In the genomic region with DNA sequence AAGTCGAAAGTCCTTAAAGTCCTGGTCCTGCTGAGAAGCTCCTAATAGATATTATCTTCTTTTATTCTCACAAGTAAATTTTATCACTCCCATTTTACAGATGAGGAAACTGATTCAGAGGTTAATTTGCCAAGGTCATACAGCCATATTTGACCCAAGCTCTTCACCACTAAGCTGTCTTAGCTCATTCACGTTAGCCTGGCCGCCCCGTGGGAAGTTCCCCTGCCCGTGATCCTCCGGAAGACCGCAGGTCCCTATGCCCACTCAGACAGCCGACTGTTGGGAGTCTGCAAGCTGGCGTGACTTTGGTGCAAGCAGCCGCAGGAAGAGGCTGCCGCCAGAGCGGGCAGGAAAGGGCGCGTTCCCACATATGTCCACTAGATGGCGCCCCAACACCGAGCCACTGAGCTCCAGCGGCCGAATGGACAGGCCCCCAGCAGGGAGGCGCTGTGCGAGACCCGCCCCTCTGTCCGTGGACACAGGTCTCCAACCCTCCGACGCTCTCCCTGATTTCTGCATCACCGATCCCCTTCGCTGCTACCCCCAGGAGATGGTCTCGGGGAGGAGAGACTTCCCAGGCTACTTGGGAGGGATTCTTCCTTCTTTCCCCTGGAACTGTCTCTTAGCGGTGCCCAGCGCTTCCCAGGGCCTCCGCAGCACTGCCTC, we compare ENCODE assay signal across 8 cellular contexts. TPM values are rescaled to one million over a fixed set of nuclear protein-coding genes. Genes with fewer than 3 reads are reported as not detected.
DNase-seq lines count a peak whose midpoint lies in the region; ATAC-seq and TF ChIP-seq lines count a peak whose summit lies in the region.

No MANE protein-coding gene starts in this region.

- CTCF ChIA-PET in AG04449 (lab: Yijun Ruan, JAX): interaction anchor here (0.6 to 16.7 kb wide), 47 partner anchors 10 to 1057 kb away, joined by 3 to 828 read pairs (median 6); a partner anchor contains a TSS

- DNase-seq in AG04449 (ENCODE audit: low read depth, low spot score) (no peak), NCI-H226 (peak; percentile 63), cerebellum (ENCODE audit: low spot score) (peak; percentile 89), kidney glomerular epithelial cell (lab: John Stamatoyannopoulos, UW) (peak; percentile 75)
- peak; percentile 82 to 89 for DNase-seq in activated CD4-positive, alpha-beta T cell treated with anti-CD3 and anti-CD28 coated beads for 24 hours (ENCODE audit: low read depth in 2 of 2)
- peak; percentile 66 to 83 for DNase-seq in stimulated activated CD4-positive, alpha-beta T cell treated with anti-CD3 and anti-CD28 coated beads, Interleukin-15, amount 100 ng/mL, for 48 hours (ENCODE audit: low read depth in 2 of 2)

- peak; percentile 99 for TF ChIP-seq CTCF in AG04449 (IDR thresholded peaks at IDR 0.05; ENCODE audit: insufficient read depth, low read length, missing control alignments)

- peak overlapping the region; percentile 61 for H3K4me3 ChIP-seq in AG04449 (ENCODE audit: low read depth, low read length)

- ATAC-seq in GM18517 (IDR thresholded peaks at IDR 0.05; ENCODE audit: unreplicated experiment): peak; percentile 89
- ATAC-seq in HG03045 (IDR thresholded peaks at IDR 0.05; ENCODE audit: unreplicated experiment): peak; percentile 82

- POLR2A ChIA-PET in AG04449 (lab: Yijun Ruan, JAX): interaction anchor here (0.5 to 0.6 kb wide), 2 partner anchors 249 to 316 kb away, joined by 3 to 4 read pairs; no protein-coding TSS in a partner anchor

RNA-seq across cellular contexts. Expression of a gene that starts 10.0 kb away (rescaled TPM):
- total RNA-seq in cerebellum: 5.4 TPM

RNA-seq across cellular contexts. Expression of a gene that starts 40.8 kb away (rescaled TPM):
- 4.2 TPM for total RNA-seq in cerebellum

RNA-seq across cellular contexts. Expression of a gene that starts 55.2 kb away (rescaled TPM):
- total RNA-seq in cerebellum: 8.0 TPM

RNA-seq across cellular contexts. Expression of a gene that starts 55.4 kb away (rescaled TPM):
- 56.3 TPM for total RNA-seq in cerebellum
